ENCODE assay signal across 29 cellular contexts in the genomic region with DNA sequence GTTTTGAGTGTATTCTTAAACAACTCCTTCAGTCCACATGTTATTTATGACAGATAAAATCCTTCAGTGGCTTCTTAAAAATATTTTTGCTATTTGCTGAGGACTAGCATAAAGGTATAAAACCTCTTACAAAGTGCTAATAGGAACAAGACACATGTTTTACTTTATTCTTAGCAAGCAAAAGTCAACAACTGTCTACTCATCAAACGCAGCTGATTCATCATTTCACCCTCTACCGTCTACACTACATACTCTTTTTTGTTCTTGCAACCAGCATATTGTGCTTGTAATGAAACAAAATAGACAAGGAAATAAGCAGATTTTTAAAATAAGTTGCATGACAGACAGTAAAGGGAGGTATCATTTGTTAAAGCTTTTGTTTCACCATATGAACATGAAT.
"Had no signal": no experiment of that assay in that cellular context is flagged by ENCODE, and none has a peak within 500 bp of the region (broad histone marks: within the 10 kb centered on the region; RNA-seq: fewer than 3 reads in every experiment).

No MANE protein-coding gene starts in this region.

- DNase-seq: activated CD4-positive, alpha-beta T cell treated with anti-CD3 and anti-CD28 coated beads for 36 hours; activated CD4-positive, alpha-beta T cell treated with anti-CD3 and anti-CD28 coated beads, Interleukin-2, amount 10 ng/mL, durations not matched to agents 7 days and 5 days; activated CD4-positive, alpha-beta T cell treated with anti-CD3 and anti-CD28 coated beads, Interleukin-2, amount 50 U/mL, for 48 hours; activated CD8-positive, alpha-beta T cell treated with anti-CD3 and anti-CD28 coated beads, Interleukin-2, amount 10 ng/mL, durations not matched to agents 7 days and 5 days; activated gamma-delta T cell; activated naive CD4-positive, alpha-beta T cell treated with anti-CD3 and anti-CD28 coated beads for 36 hours; activated T-cell treated with anti-CD3 and anti-CD28 coated beads, Interleukin-2, amount 50 U/mL, for 24 hours; adrenal gland; central memory CD4-positive, alpha-beta T cell; NCI-H1105; NCI-H1417 treated with DMSO at 0.1 percent for 48 hours; NCI-H187 treated with DMSO at 0.1 percent for 48 hours; NCI-H2081 treated with DMSO at 0.1 percent for 48 hours; NCI-H226; NCI-H446 treated with DMSO at 0.1 percent for 48 hours; NCI-H524; NCI-H69; PC-9; SHP77; SK-N-SH had no signal

- H3K36me3 Mint-ChIP-seq: activated naive CD4-positive, alpha-beta T cell treated with anti-CD3 and anti-CD28 coated beads, Interleukin-2, amount 50 U/mL, for 72 hours; brain; WTC11 had no signal

- H3K36me3 ChIP-seq: adrenal gland, SJSA1 had no signal

- H3K27me3 ChIP-seq: adrenal gland, SJSA1 had no signal

- H3K4me1 Mint-ChIP-seq: activated CD4-positive, alpha-beta T cell treated with anti-CD3 and anti-CD28 coated beads for 36 hours; activated CD4-positive, alpha-beta T cell treated with anti-CD3 and anti-CD28 coated beads, Interleukin-2, amount 10 ng/mL, durations not matched to agents 7 days and 5 days had no signal

- ATAC-seq: activated CD4-positive, alpha-beta T cell treated with anti-CD3 and anti-CD28 coated beads for 36 hours; activated CD4-positive, CD25-positive, alpha-beta regulatory T cell treated with anti-CD3 and anti-CD28 coated beads, Interleukin-2, amount 50 U/mL, for 24 hours; activated CD8-positive, alpha-beta T cell treated with anti-CD3 and anti-CD28 coated beads, Interleukin-2, amount 10 ng/mL, durations not matched to agents 7 days and 5 days; activated naive CD4-positive, alpha-beta T cell treated with anti-CD3 and anti-CD28 coated beads, Interleukin-2, amount 50 U/mL, for 72 hours; K562; WTC11 had no signal

- H3K27ac Mint-ChIP-seq: activated CD4-positive, alpha-beta T cell treated with anti-CD3 and anti-CD28 coated beads for 36 hours; activated CD4-positive, alpha-beta T cell treated with anti-CD3 and anti-CD28 coated beads, Interleukin-2, amount 10 ng/mL, durations not matched to agents 7 days and 5 days; activated CD8-positive, alpha-beta T cell treated with anti-CD3 and anti-CD28 coated beads, Interleukin-2, amount 10 ng/mL, durations not matched to agents 7 days and 5 days; activated naive CD4-positive, alpha-beta T cell treated with anti-CD3 and anti-CD28 coated beads for 36 hours; activated naive CD4-positive, alpha-beta T cell treated with anti-CD3 and anti-CD28 coated beads, Interleukin-2, amount 50 U/mL, for 72 hours; activated T-cell treated with anti-CD3 and anti-CD28 coated beads, Interleukin-2, amount 50 U/mL, for 24 hours; activated T-helper 2 cell treated with anti-CD3 and anti-CD28 coated beads, Interferon-gamma antibody, Interleukin-2, Interleukin-4, amounts not matched to agents 10 μg/mL and 5 μg/mL and 100 μg/mL, durations not matched to agents 14 hours and 24 hours and 36 hours; brain; T-helper 1 cell treated with Interleukin-12 subunit alpha and Interleukin-12 subunit beta and Interleukin-4 antibody, amounts not matched to agents 30 μg/mL and 1 μg/mL, for 36 hours; T-helper 2 cell treated with Interferon-gamma antibody and Interleukin-4, amounts not matched to agents 5 μg/mL and 100 μg/mL, for 36 hours; WTC11 had no signal

- H3K9me3 Mint-ChIP-seq: activated CD4-positive, alpha-beta T cell treated with anti-CD3 and anti-CD28 coated beads, Interleukin-2, amount 10 ng/mL, durations not matched to agents 7 days and 5 days; activated naive CD4-positive, alpha-beta T cell treated with anti-CD3 and anti-CD28 coated beads for 36 hours; activated T-cell treated with anti-CD3 and anti-CD28 coated beads, Interleukin-2, amount 50 U/mL, for 24 hours; activated T-helper 2 cell treated with anti-CD3 and anti-CD28 coated beads, Interferon-gamma antibody, Interleukin-2, Interleukin-4, amounts not matched to agents 10 μg/mL and 5 μg/mL and 100 μg/mL, durations not matched to agents 14 hours and 24 hours and 36 hours; T-helper 1 cell treated with Interleukin-12 subunit alpha and Interleukin-12 subunit beta and Interleukin-4 antibody, amounts not matched to agents 30 μg/mL and 1 μg/mL, for 36 hours; T-helper 2 cell treated with Interferon-gamma antibody and Interleukin-4, amounts not matched to agents 5 μg/mL and 100 μg/mL, for 36 hours had no signal

- H3K4me2 ChIP-seq: PC-9, SK-N-SH had no signal

- H3K27ac ChIP-seq: adrenal gland, PC-9, SJSA1 had no signal

- H3K9ac ChIP-seq: SK-N-SH had no signal

- H3K4me3 Mint-ChIP-seq: activated CD4-positive, alpha-beta T cell treated with anti-CD3 and anti-CD28 coated beads for 36 hours; activated CD4-positive, alpha-beta T cell treated with anti-CD3 and anti-CD28 coated beads, Interleukin-2, amount 10 ng/mL, durations not matched to agents 7 days and 5 days; activated CD8-positive, alpha-beta T cell treated with anti-CD3 and anti-CD28 coated beads, Interleukin-2, amount 10 ng/mL, durations not matched to agents 7 days and 5 days; activated naive CD4-positive, alpha-beta T cell treated with anti-CD3 and anti-CD28 coated beads for 36 hours; activated T-cell treated with anti-CD3 and anti-CD28 coated beads, Interleukin-2, amount 50 U/mL, for 24 hours; brain; T-helper 1 cell treated with Interleukin-12 subunit alpha and Interleukin-12 subunit beta and Interleukin-4 antibody, amounts not matched to agents 30 μg/mL and 1 μg/mL, for 36 hours; T-helper 2 cell treated with Interferon-gamma antibody and Interleukin-4, amounts not matched to agents 5 μg/mL and 100 μg/mL, for 36 hours; WTC11 had no signal

- H3K4me3 ChIP-seq: adrenal gland, K562, PC-9, SJSA1 had no signal

- H3K9me3 ChIP-seq: adrenal gland, SJSA1, SK-N-SH had no signal

- H2AFZ ChIP-seq: PC-9 had no signal
